In genomic region chr7:77330169-77330882, GRCh38 we compare ENCODE assay signal across 8 cellular contexts.
DNase-seq lines count a peak whose midpoint lies in the region; ATAC-seq lines count a peak whose summit lies in the region.

No MANE protein-coding gene starts in this region.

- peak overlapping the region; percentile 13 for H3K4me3 Mint-ChIP-seq in activated CD8-positive, alpha-beta T cell treated with anti-CD3 and anti-CD28 coated beads, Interleukin-2, amount 10 ng/mL, durations not matched to agents 7 days and 5 days

- H3K4me2 ChIP-seq in trophoblast cell (ENCODE audit: low read length) = no peak overlapping the region

- H3K14ac ChIP-seq in trophoblast cell (ENCODE audit: low read length) = no peak overlapping the region

- H3K79me2 ChIP-seq in trophoblast cell (ENCODE audit: control insufficient read depth, insufficient read depth, low read length, poor library complexity) = no peaks in the 10 kb centered on the region

- POLR2A ChIA-PET in activated CD8-positive, alpha-beta T cell treated with anti-CD3 and anti-CD28 coated beads, Interleukin-2, amount 10 ng/mL, durations not matched to agents 7 days and 5 days (lab: Charles Lee) = no interaction called here

- H3K9me3 ChIP-seq in trophoblast cell (ENCODE audit: insufficient read depth, low read depth, low read length) = no peaks in the 10 kb centered on the region

- DNase-seq in DMS153 (lab: John Stamatoyannopoulos, UW) = peak; percentile 80
- DNase-seq in activated CD8-positive, alpha-beta T cell treated with anti-CD3 and anti-CD28 coated beads, Interleukin-2, amount 10 ng/mL, durations not matched to agents 7 days and 5 days = no peak
- DNase-seq in renal cortical epithelial cell (ENCODE audit: low read depth) = peak; percentile 92
- DNase-seq in trophoblast cell = no peak
- no peak for DNase-seq in AG08396 (ENCODE audit: low spot score)
- no peak for DNase-seq in GM19238 (ENCODE audit: insufficient read length, low spot score)

- H2BK12ac ChIP-seq in trophoblast cell (ENCODE audit: low read length) = no peak overlapping the region

- no peaks in the 10 kb centered on the region for H3K36me3 Mint-ChIP-seq in activated CD8-positive, alpha-beta T cell treated with anti-CD3 and anti-CD28 coated beads, Interleukin-2, amount 10 ng/mL, durations not matched to agents 7 days and 5 days (ENCODE audit: low read depth)

- H3K4me1 ChIP-seq in trophoblast cell (ENCODE audit: control insufficient read depth in 1 of 2, insufficient read depth in 2 of 2, low read length in 2 of 2) = peaks cover 6 to 18% of the 10 kb centered on the region in 2 experiments

- H2AFZ ChIP-seq in trophoblast cell (ENCODE audit: insufficient read depth, low read length, poor library complexity) = no peak overlapping the region

- peak overlapping the region; percentile 31 for H3K27ac Mint-ChIP-seq in activated CD8-positive, alpha-beta T cell treated with anti-CD3 and anti-CD28 coated beads, Interleukin-2, amount 10 ng/mL, durations not matched to agents 7 days and 5 days

- H2AK5ac ChIP-seq in trophoblast cell (ENCODE audit: low read length) = no peak overlapping the region

- CTCF ChIA-PET in activated CD8-positive, alpha-beta T cell treated with anti-CD3 and anti-CD28 coated beads, Interleukin-2, amount 10 ng/mL, durations not matched to agents 7 days and 5 days (lab: Charles Lee) = interaction anchor here (1.7 to 3.2 kb wide), 2 partner anchors 7 to 83 kb away, joined by 6 to 67 read pairs; no protein-coding TSS in a partner anchor

- no peak overlapping the region for H4K91ac ChIP-seq in trophoblast cell (ENCODE audit: low read depth, low read length)

- no peaks in the 10 kb centered on the region for H3K36me3 ChIP-seq in trophoblast cell (ENCODE audit: control insufficient read depth in 1 of 2, insufficient read depth in 2 of 2, low read length in 2 of 2)

- peaks cover 63% of the 10 kb centered on the region for H3K4me1 Mint-ChIP-seq in activated CD8-positive, alpha-beta T cell treated with anti-CD3 and anti-CD28 coated beads, Interleukin-2, amount 10 ng/mL, durations not matched to agents 7 days and 5 days (ENCODE audit: low read depth)

- H3K9me3 Mint-ChIP-seq in activated CD8-positive, alpha-beta T cell treated with anti-CD3 and anti-CD28 coated beads, Interleukin-2, amount 10 ng/mL, durations not matched to agents 7 days and 5 days (ENCODE audit: insufficient read depth) = no peaks in the 10 kb centered on the region

- ATAC-seq in GM19372 (IDR thresholded peaks at IDR 0.05; ENCODE audit: low read depth, unreplicated experiment) (peak; percentile 47), HG03520 (IDR thresholded peaks at IDR 0.05; ENCODE audit: unreplicated experiment) (peak; percentile 43)
- no peak for ATAC-seq in activated CD8-positive, alpha-beta T cell treated with anti-CD3 and anti-CD28 coated beads, Interleukin-2, amount 10 ng/mL, durations not matched to agents 7 days and 5 days

- no peak overlapping the region for H4K8ac ChIP-seq in trophoblast cell (ENCODE audit: low read depth, low read length)

- H2BK5ac ChIP-seq in trophoblast cell (ENCODE audit: low read depth, low read length, poor library complexity) = no peak overlapping the region

- H3K27ac ChIP-seq in trophoblast cell (ENCODE audit: low read depth, low read length) = no peak overlapping the region

- H3K27me3 Mint-ChIP-seq in activated CD8-positive, alpha-beta T cell treated with anti-CD3 and anti-CD28 coated beads, Interleukin-2, amount 10 ng/mL, durations not matched to agents 7 days and 5 days (ENCODE audit: low read depth) = no peaks in the 10 kb centered on the region

- H3K23ac ChIP-seq in trophoblast cell (ENCODE audit: low read length) = no peak overlapping the region

- H3K4ac ChIP-seq in trophoblast cell (ENCODE audit: low read depth, low read length) = no peak overlapping the region

- no peak overlapping the region for H3K18ac ChIP-seq in trophoblast cell (ENCODE audit: low read length)

- H3K9ac ChIP-seq in trophoblast cell (ENCODE audit: low read length) = no peak overlapping the region

- no peak overlapping the region for H4K12ac ChIP-seq in trophoblast cell (ENCODE audit: low read depth, low read length)

- no peak overlapping the region for H2BK120ac ChIP-seq in trophoblast cell (ENCODE audit: insufficient read depth, low read length, poor library complexity)

- H3K79me1 ChIP-seq in trophoblast cell (ENCODE audit: low read length) = no peaks in the 10 kb centered on the region

- no CpG with 5 or more reads among the region's 6 CpGs for WGBS in trophoblast cell (ENCODE audit: extremely low coverage, insufficient coverage, insufficient read length)

- H3K27me3 ChIP-seq in trophoblast cell (ENCODE audit: insufficient read depth, low read length) = no peaks in the 10 kb centered on the region

- H3K4me3 ChIP-seq in trophoblast cell (ENCODE audit: low read depth, low read length) = no peak overlapping the region

Comparison
In these comparisons a context has a peak if more than half of its experiments do, and no peak if none do; other contexts are left out.
1. DNase-seq: peak in DMS153 (single experiment) and renal cortical epithelial cell (single experiment); none in activated CD8-positive, alpha-beta T cell treated with anti-CD3 and anti-CD28 coated beads, Interleukin-2, amount 10 ng/mL, durations not matched to agents 7 days and 5 days (single experiment), trophoblast cell (0 of 2), AG08396 (single experiment) and GM19238 (single experiment).